In the genomic region with DNA sequence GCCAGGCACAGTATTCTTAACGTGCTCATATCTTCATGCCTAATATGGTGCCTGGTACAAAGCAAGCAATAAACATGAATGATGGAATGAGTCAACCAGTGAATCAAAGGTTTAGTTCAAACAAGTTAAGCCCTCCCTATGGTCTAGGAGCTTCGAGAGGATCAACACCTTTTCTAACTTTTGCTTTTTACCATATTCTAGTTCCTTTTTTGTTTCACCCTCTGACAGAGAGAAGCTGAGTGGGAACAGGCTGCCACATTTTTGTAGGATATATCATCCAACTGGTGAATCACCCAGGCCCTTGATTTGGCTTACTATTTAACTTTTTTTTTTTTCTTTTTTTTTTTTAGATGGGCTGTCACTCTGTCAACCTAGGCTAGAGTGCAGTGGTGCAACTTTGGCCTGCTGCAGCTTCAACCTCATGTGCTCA, we compare ENCODE assay signal across 13 cellular contexts. TPM values are rescaled to one million over a fixed set of nuclear protein-coding genes. Genes with fewer than 3 reads are reported as not detected.
DNase-seq lines count a peak whose midpoint lies in the region; ATAC-seq, FAIRE-seq and TF ChIP-seq lines count a peak whose summit lies in the region.
"Had no signal": no experiment of that assay in that cellular context is flagged by ENCODE, and none has a peak within 500 bp of the region (broad histone marks: within the 10 kb centered on the region; RNA-seq: fewer than 3 reads in every experiment).

No MANE protein-coding gene starts in this region.

- H3K4me1 ChIP-seq in GM23338 (ENCODE audit: insufficient read depth): no peaks in the 10 kb centered on the region

- DNase-seq in HCEC 1CT (peak; percentile 94), glomerular visceral epithelial cell (ENCODE audit: extremely low spot score) (peak; percentile 90), superior temporal gyrus (ENCODE audit: extremely low spot score) (peak; percentile 37), GM23338 (ENCODE audit: low spot score) (no peak), NCI-H1930 (lab: John Stamatoyannopoulos, UW) (no peak), GM19239 (ENCODE audit: insufficient read length, low spot score) (no peak)
- DNase-seq: activated CD4-positive, CD25-positive, alpha-beta regulatory T cell; GDM1; naive thymus-derived CD4-positive, alpha-beta T cell; NCI-H1092 had no signal

- H3K9me2 ChIP-seq in GM23338 (ENCODE audit: insufficient read depth): 0 out of 2 replicates have a peak, but pooled peaks cover 2% of the 10 kb centered on the region

- H3K4me3 ChIP-seq in GM23338: no peak overlapping the region

- no peaks in the 10 kb centered on the region for H3K9me3 Mint-ChIP-seq in activated T-helper 17 cell treated with anti-CD3 and anti-CD28 coated beads, Interleukin-2, amount 50 U/mL, for 72 hours
- H3K9me3 Mint-ChIP-seq in GM23338: peaks cover 10% of the 10 kb centered on the region; the same call in 1 of the 3 replicates
- H3K9me3 Mint-ChIP-seq: activated naive CD4-positive, alpha-beta T cell treated with anti-CD3 and anti-CD28 coated beads, Interleukin-2, amount 50 U/mL, for 24 hours had no signal

- H4K20me1 ChIP-seq in GM23338 (replicated peaks; ENCODE audit: insufficient read depth): no peaks in the 10 kb centered on the region

- H3K4me1 Mint-ChIP-seq in activated T-helper 17 cell treated with anti-CD3 and anti-CD28 coated beads, Interleukin-2, amount 50 U/mL, for 72 hours: no peaks in the 10 kb centered on the region
- no peaks in the 10 kb centered on the region for H3K4me1 Mint-ChIP-seq in GM23338
- H3K4me1 Mint-ChIP-seq: activated naive CD4-positive, alpha-beta T cell treated with anti-CD3 and anti-CD28 coated beads, Interleukin-2, amount 50 U/mL, for 24 hours had no signal

- H3K27me3 Mint-ChIP-seq in activated T-helper 17 cell treated with anti-CD3 and anti-CD28 coated beads, Interleukin-2, amount 50 U/mL, for 72 hours: peaks cover 14% of the 10 kb centered on the region
- H3K27me3 Mint-ChIP-seq in GM23338 (ENCODE audit: insufficient read depth, low read depth, poor library complexity): no peaks in the 10 kb centered on the region

- no peaks in the 10 kb centered on the region for H3K79me2 ChIP-seq in GM23338 (replicated peaks; ENCODE audit: insufficient read depth)

- no peak overlapping the region for H3K4me2 ChIP-seq in GM23338

- no peak overlapping the region for H2AFZ ChIP-seq in GM23338

- peak; percentile 46 for ATAC-seq in activated T-helper 17 cell treated with anti-CD3 and anti-CD28 coated beads, Interleukin-2, amount 50 U/mL, for 72 hours (replicated peaks)
- no peak for ATAC-seq in GM23338
- ATAC-seq in HG03135 (IDR thresholded peaks at IDR 0.05; ENCODE audit: unreplicated experiment): no peak
- ATAC-seq: naive thymus-derived CD4-positive, alpha-beta T cell had no signal

- TF ChIP-seq CTCF in GM23338 (conservative IDR thresholded peaks at IDR 0.05; ENCODE audit: low read depth in 2 of 2): no peak

- no peak overlapping the region for H3K4me3 Mint-ChIP-seq in activated T-helper 17 cell treated with anti-CD3 and anti-CD28 coated beads, Interleukin-2, amount 50 U/mL, for 72 hours
- no peak overlapping the region for H3K4me3 Mint-ChIP-seq in GM23338
- H3K4me3 Mint-ChIP-seq: activated naive CD4-positive, alpha-beta T cell treated with anti-CD3 and anti-CD28 coated beads, Interleukin-2, amount 50 U/mL, for 24 hours; naive thymus-derived CD4-positive, alpha-beta T cell had no signal

- H3K27ac ChIP-seq in GM23338 (ENCODE audit: low read depth): no peak overlapping the region

- H3K27ac Mint-ChIP-seq in activated T-helper 17 cell treated with anti-CD3 and anti-CD28 coated beads, Interleukin-2, amount 50 U/mL, for 72 hours: no peak overlapping the region
- H3K27ac Mint-ChIP-seq in GM23338: no peak overlapping the region
- H3K27ac Mint-ChIP-seq: activated naive CD4-positive, alpha-beta T cell treated with anti-CD3 and anti-CD28 coated beads, Interleukin-2, amount 50 U/mL, for 24 hours; naive thymus-derived CD4-positive, alpha-beta T cell had no signal

- H3K36me3 Mint-ChIP-seq in activated T-helper 17 cell treated with anti-CD3 and anti-CD28 coated beads, Interleukin-2, amount 50 U/mL, for 72 hours (ENCODE audit: low read depth): no peaks in the 10 kb centered on the region
- H3K36me3 Mint-ChIP-seq in GM23338 (ENCODE audit: low read depth): no peaks in the 10 kb centered on the region
- H3K36me3 Mint-ChIP-seq: activated naive CD4-positive, alpha-beta T cell treated with anti-CD3 and anti-CD28 coated beads, Interleukin-2, amount 50 U/mL, for 24 hours had no signal

- no peaks in the 10 kb centered on the region for H3K27me3 ChIP-seq in GM23338 (ENCODE audit: insufficient read depth)

- no peaks in the 10 kb centered on the region for H3F3A ChIP-seq in GM23338 (replicated peaks; ENCODE audit: low read depth)

- FAIRE-seq in GM19239 (lab: Jason Lieb, UNC): no peak

- no peaks in the 10 kb centered on the region for H3K36me3 ChIP-seq in GM23338 (ENCODE audit: insufficient read depth)

TF ChIP-seq in GM23338, 12 proteins besides CTCF, POLR2A, EP300 and RAD21 (continues in another document):
- TF ChIP-seq CREB1 (CRISPR knock-in tag; IDR thresholded peaks at IDR 0.05; ENCODE audit: low read depth): no peak
- no peak for TF ChIP-seq STAT1 (IDR thresholded peaks at IDR 0.05; ENCODE audit: unreplicated experiment)
- TF ChIP-seq JUNB (IDR thresholded peaks at IDR 0.05; ENCODE audit: unreplicated experiment): no peak
- no peak for TF ChIP-seq POLR2AphosphoS5 (IDR thresholded peaks at IDR 0.05; ENCODE audit: low read depth)
- TF ChIP-seq ZNF331 (CRISPR knock-in tag; IDR thresholded peaks at IDR 0.05; ENCODE audit: low read depth): no peak
- TF ChIP-seq EZH2 (IDR thresholded peaks at IDR 0.05; ENCODE audit: low read depth, unreplicated experiment): no peak
- no peak for TF ChIP-seq ZNF114 (CRISPR knock-in tag; IDR thresholded peaks at IDR 0.05)
- TF ChIP-seq, protein P1, sequence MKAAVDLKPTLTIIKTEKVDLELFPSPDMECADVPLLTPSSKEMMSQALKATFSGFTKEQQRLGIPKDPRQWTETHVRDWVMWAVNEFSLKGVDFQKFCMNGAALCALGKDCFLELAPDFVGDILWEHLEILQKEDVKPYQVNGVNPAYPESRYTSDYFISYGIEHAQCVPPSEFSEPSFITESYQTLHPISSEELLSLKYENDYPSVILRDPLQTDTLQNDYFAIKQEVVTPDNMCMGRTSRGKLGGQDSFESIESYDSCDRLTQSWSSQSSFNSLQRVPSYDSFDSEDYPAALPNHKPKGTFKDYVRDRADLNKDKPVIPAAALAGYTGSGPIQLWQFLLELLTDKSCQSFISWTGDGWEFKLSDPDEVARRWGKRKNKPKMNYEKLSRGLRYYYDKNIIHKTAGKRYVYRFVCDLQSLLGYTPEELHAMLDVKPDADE (IDR thresholded peaks at IDR 0.05): no peak
- TF ChIP-seq, protein P2, sequence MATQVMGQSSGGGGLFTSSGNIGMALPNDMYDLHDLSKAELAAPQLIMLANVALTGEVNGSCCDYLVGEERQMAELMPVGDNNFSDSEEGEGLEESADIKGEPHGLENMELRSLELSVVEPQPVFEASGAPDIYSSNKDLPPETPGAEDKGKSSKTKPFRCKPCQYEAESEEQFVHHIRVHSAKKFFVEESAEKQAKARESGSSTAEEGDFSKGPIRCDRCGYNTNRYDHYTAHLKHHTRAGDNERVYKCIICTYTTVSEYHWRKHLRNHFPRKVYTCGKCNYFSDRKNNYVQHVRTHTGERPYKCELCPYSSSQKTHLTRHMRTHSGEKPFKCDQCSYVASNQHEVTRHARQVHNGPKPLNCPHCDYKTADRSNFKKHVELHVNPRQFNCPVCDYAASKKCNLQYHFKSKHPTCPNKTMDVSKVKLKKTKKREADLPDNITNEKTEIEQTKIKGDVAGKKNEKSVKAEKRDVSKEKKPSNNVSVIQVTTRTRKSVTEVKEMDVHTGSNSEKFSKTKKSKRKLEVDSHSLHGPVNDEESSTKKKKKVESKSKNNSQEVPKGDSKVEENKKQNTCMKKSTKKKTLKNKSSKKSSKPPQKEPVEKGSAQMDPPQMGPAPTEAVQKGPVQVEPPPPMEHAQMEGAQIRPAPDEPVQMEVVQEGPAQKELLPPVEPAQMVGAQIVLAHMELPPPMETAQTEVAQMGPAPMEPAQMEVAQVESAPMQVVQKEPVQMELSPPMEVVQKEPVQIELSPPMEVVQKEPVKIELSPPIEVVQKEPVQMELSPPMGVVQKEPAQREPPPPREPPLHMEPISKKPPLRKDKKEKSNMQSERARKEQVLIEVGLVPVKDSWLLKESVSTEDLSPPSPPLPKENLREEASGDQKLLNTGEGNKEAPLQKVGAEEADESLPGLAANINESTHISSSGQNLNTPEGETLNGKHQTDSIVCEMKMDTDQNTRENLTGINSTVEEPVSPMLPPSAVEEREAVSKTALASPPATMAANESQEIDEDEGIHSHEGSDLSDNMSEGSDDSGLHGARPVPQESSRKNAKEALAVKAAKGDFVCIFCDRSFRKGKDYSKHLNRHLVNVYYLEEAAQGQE (IDR thresholded peaks at IDR 0.05; ENCODE audit: unreplicated experiment): no peak
- no peak for TF ChIP-seq EZH2phosphoT487 (IDR thresholded peaks at IDR 0.05; ENCODE audit: unreplicated experiment)
- no peak for TF ChIP-seq NANOG (IDR thresholded peaks at IDR 0.05; ENCODE audit: borderline replicate concordance)

RNA-seq across cellular contexts. Expression of a gene that starts 39.3 kb away (rescaled TPM):
- total RNA-seq in activated T-helper 17 cell treated with anti-CD3 and anti-CD28 coated beads, Interleukin-2, amount 50 U/mL, for 72 hours: not detected
- total RNA-seq in GM23338 (2014; rRNA removed; shearing (Covaris generic)): 2.7 and 3.7 TPM in 2 replicates
- 0.89 and 1.0 TPM in 2 replicates for polyA plus RNA-seq in GM23338 (2016; fragmentation: Nextera tagmentation; extraction: Ambion mirVana)
- polyA plus RNA-seq: naive thymus-derived CD4-positive, alpha-beta T cell had no signal

Comparison
In these comparisons a context has a peak if more than half of its experiments do, and no peak if none do; other contexts are left out.
1. DNase-seq: peak in HCEC 1CT (single experiment), glomerular visceral epithelial cell (single experiment) and superior temporal gyrus (single experiment); none in GM23338 (single experiment), NCI-H1930 (0 of 2) and GM19239 (single experiment).